In genomic region chr9:89444212-89444611, GRCh38 we compare ENCODE assay signal across 12 cellular contexts. TPM values are rescaled to one million over a fixed set of nuclear protein-coding genes. Genes with fewer than 3 reads are reported as not detected.
DNase-seq lines count a peak whose midpoint lies in the region; ATAC-seq and TF ChIP-seq lines count a peak whose summit lies in the region.
"Had no signal": no experiment of that assay in that cellular context is flagged by ENCODE, and none has a peak within 500 bp of the region (broad histone marks: within the 10 kb centered on the region; RNA-seq: fewer than 3 reads in every experiment).

No MANE protein-coding gene starts in this region.

- no peaks in the 10 kb centered on the region for H3K27me3 Mint-ChIP-seq in activated CD4-positive, alpha-beta T cell treated with anti-CD3 and anti-CD28 coated beads, Interleukin-2, amount 10 ng/mL, durations not matched to agents 24 days and 14 days
- no peaks in the 10 kb centered on the region for H3K27me3 Mint-ChIP-seq in activated naive CD8-positive, alpha-beta T cell treated with anti-CD3 and anti-CD28 coated beads, Interleukin-2, amount 50 U/mL, for 24 hours
- no peaks in the 10 kb centered on the region for H3K27me3 Mint-ChIP-seq in natural killer cell (ENCODE audit: low read depth in 2 of 2)

- TF ChIP-seq POLR2A in GM18505 (IDR thresholded peaks at IDR 0.05; ENCODE audit: borderline replicate concordance, extremely low read depth, insufficient read depth, insufficient read length): no peak

- peak; percentile 42 for ATAC-seq in activated naive CD8-positive, alpha-beta T cell treated with anti-CD3 and anti-CD28 coated beads, Interleukin-2, amount 50 U/mL, for 24 hours
- ATAC-seq in natural killer cell (peak; percentile 77 to 83 (median 82)), GM18505 (IDR thresholded peaks at IDR 0.05; ENCODE audit: unreplicated experiment) (no peak), HG03469 (IDR thresholded peaks at IDR 0.05; ENCODE audit: unreplicated experiment) (no peak)
- ATAC-seq: HCT116 had no signal

- peak overlapping the region in 3 of 11 experiments; percentile 12 to 80 (median 75); a peak in 4 of 22 replicates for H3K27ac ChIP-seq in BLaER1 treated with 17β-estradiol and CSF1 and Interleukin-3, amounts not matched to agents 10 nM and 100 nM
- H3K27ac ChIP-seq: thoracic aorta had no signal

- H4K20me1 ChIP-seq in BLaER1 treated with 17β-estradiol and CSF1 and Interleukin-3, amounts not matched to agents 10 nM and 100 nM: peaks cover 11 to 96% (median 56%) of the 10 kb centered on the region in 11 experiments; a peak in 19 of 22 replicates

- peak overlapping the region; percentile 80 for H3K27ac Mint-ChIP-seq in activated CD4-positive, alpha-beta T cell treated with anti-CD3 and anti-CD28 coated beads, Interleukin-2, amount 10 ng/mL, durations not matched to agents 24 days and 14 days
- H3K27ac Mint-ChIP-seq in activated naive CD8-positive, alpha-beta T cell treated with anti-CD3 and anti-CD28 coated beads, Interleukin-2, amount 50 U/mL, for 24 hours: peak overlapping the region; percentile 93
- H3K27ac Mint-ChIP-seq in natural killer cell: peak overlapping the region; percentile 93 to 97

- no peaks in the 10 kb centered on the region for H3K9me3 Mint-ChIP-seq in activated CD4-positive, alpha-beta T cell treated with anti-CD3 and anti-CD28 coated beads, Interleukin-2, amount 10 ng/mL, durations not matched to agents 24 days and 14 days
- H3K9me3 Mint-ChIP-seq in activated naive CD8-positive, alpha-beta T cell treated with anti-CD3 and anti-CD28 coated beads, Interleukin-2, amount 50 U/mL, for 24 hours: no peaks in the 10 kb centered on the region
- H3K9me3 Mint-ChIP-seq in natural killer cell: no peaks in the 10 kb centered on the region

- no peak for TF ChIP-seq CTCF in natural killer cell (IDR thresholded peaks at IDR 0.05)

- H3K36me3 Mint-ChIP-seq in activated CD4-positive, alpha-beta T cell treated with anti-CD3 and anti-CD28 coated beads, Interleukin-2, amount 10 ng/mL, durations not matched to agents 24 days and 14 days (ENCODE audit: low read depth): peaks cover 58% of the 10 kb centered on the region
- H3K36me3 Mint-ChIP-seq in activated naive CD8-positive, alpha-beta T cell treated with anti-CD3 and anti-CD28 coated beads, Interleukin-2, amount 50 U/mL, for 24 hours (ENCODE audit: low read depth): peaks cover 39% of the 10 kb centered on the region
- no peaks in the 10 kb centered on the region for H3K36me3 Mint-ChIP-seq in natural killer cell

- peak overlapping the region; percentile 22 for H3K4me3 Mint-ChIP-seq in activated CD4-positive, alpha-beta T cell treated with anti-CD3 and anti-CD28 coated beads, Interleukin-2, amount 10 ng/mL, durations not matched to agents 24 days and 14 days
- H3K4me3 Mint-ChIP-seq in activated naive CD8-positive, alpha-beta T cell treated with anti-CD3 and anti-CD28 coated beads, Interleukin-2, amount 50 U/mL, for 24 hours: peak overlapping the region; percentile 46
- peak overlapping the region; percentile 92 for H3K4me3 Mint-ChIP-seq in natural killer cell

- H3K36me3 ChIP-seq in BLaER1 treated with 17β-estradiol and CSF1 and Interleukin-3, amounts not matched to agents 10 nM and 100 nM: no peaks in the 10 kb centered on the region
- no peaks in the 10 kb centered on the region; the same call in 1 of the 2 replicates for H3K36me3 ChIP-seq in H7 (replicated peaks; ENCODE audit: control insufficient read depth, insufficient read depth, low read length)
- H3K36me3 ChIP-seq: BE2C, thoracic aorta had no signal

- intact Hi-C loops in activated CD4-positive, alpha-beta T cell treated with anti-CD3 and anti-CD28 coated beads, Interleukin-2, amount 10 ng/mL, durations not matched to agents 24 days and 14 days (cut with micrococcal nuclease): loop anchor here (2.0 kb wide), 1 partner anchor 17 kb away; no protein-coding TSS in a partner anchor
- intact Hi-C loops in natural killer cell (cut with micrococcal nuclease): loop anchor here (2.0 to 5.0 kb wide), 4 partner anchors 17 to 79 kb away; no protein-coding TSS in a partner anchor

- H3K4me1 ChIP-seq in BLaER1 treated with 17β-estradiol and CSF1 and Interleukin-3, amounts not matched to agents 10 nM and 100 nM: peaks cover 82 to 95% (median 93%) of the 10 kb centered on the region in 10 experiments
- H3K4me1 ChIP-seq: BE2C had no signal

- no peaks in the 10 kb centered on the region for H3K9me3 ChIP-seq in BLaER1 treated with 17β-estradiol and CSF1 and Interleukin-3, amounts not matched to agents 10 nM and 100 nM (replicated peaks in 1 of 11)
- H3K9me3 ChIP-seq: BE2C, thoracic aorta had no signal

- H3K9ac ChIP-seq in BLaER1 treated with 17β-estradiol and CSF1 and Interleukin-3, amounts not matched to agents 10 nM and 100 nM: peak overlapping the region in 5 of 11 experiments; percentile 1 to 70 (median 61); a peak in 3 of 22 replicates

- DNase-seq in activated CD4-positive, alpha-beta T cell treated with anti-CD3 and anti-CD28 coated beads, Interleukin-2, amount 10 ng/mL, durations not matched to agents 24 days and 14 days: peak; percentile 80
- no peak for DNase-seq in activated naive CD8-positive, alpha-beta T cell treated with anti-CD3 and anti-CD28 coated beads, Interleukin-2, amount 50 U/mL, for 24 hours
- DNase-seq in natural killer cell (peak; percentile 59), NCI-H1436 (lab: John Stamatoyannopoulos, UW) (no peak), H7 (no peak)
- DNase-seq: BE2C, SIG-M5 had no signal

- no peak overlapping the region; a peak in 1 of 20 replicates for H3K4me3 ChIP-seq in BLaER1 treated with 17β-estradiol and CSF1 and Interleukin-3, amounts not matched to agents 10 nM and 100 nM
- H3K4me3 ChIP-seq in H7 (ENCODE audit: insufficient read depth, low read depth, low read length): no peak overlapping the region
- H3K4me3 ChIP-seq: thoracic aorta had no signal

- peaks cover 85% of the 10 kb centered on the region for H3K4me1 Mint-ChIP-seq in activated CD4-positive, alpha-beta T cell treated with anti-CD3 and anti-CD28 coated beads, Interleukin-2, amount 10 ng/mL, durations not matched to agents 24 days and 14 days
- peaks cover 99% of the 10 kb centered on the region for H3K4me1 Mint-ChIP-seq in activated naive CD8-positive, alpha-beta T cell treated with anti-CD3 and anti-CD28 coated beads, Interleukin-2, amount 50 U/mL, for 24 hours
- peaks cover 70 to 95% of the 10 kb centered on the region in 2 donors for H3K4me1 Mint-ChIP-seq in natural killer cell

- H3K27me3 ChIP-seq in BLaER1 treated with 17β-estradiol and CSF1 and Interleukin-3, amounts not matched to agents 10 nM and 100 nM: no peaks in the 10 kb centered on the region
- H3K27me3 ChIP-seq in H7 (ENCODE audit: control insufficient read depth, insufficient read depth, low read length): no peaks in the 10 kb centered on the region
- H3K27me3 ChIP-seq: BE2C had no signal

- H3K4me2 ChIP-seq in BLaER1 treated with 17β-estradiol and CSF1 and Interleukin-3, amounts not matched to agents 10 nM and 100 nM: peak overlapping the region; percentile 84 to 100 (median 98)

RNA-seq across cellular contexts. Expression of gene SEMA4D, which starts 53.7 kb away (rescaled TPM):
- 368 and 370 TPM in 2 replicates for total RNA-seq in activated CD4-positive, alpha-beta T cell treated with anti-CD3 and anti-CD28 coated beads, Interleukin-2, amount 10 ng/mL, durations not matched to agents 24 days and 14 days
- total RNA-seq in natural killer cell: 100 to 1,000 TPM; 354 to 448 (median 420) TPM
- 17.0 and 23.6 TPM in 2 replicates for total RNA-seq in H7 (2014; rRNA removed; shearing (Covaris generic))

Comparison
In these comparisons a context has a peak if more than half of its experiments do, and no peak if none do; other contexts are left out.
1. DNase-seq: peak in activated CD4-positive, alpha-beta T cell treated with anti-CD3 and anti-CD28 coated beads, Interleukin-2, amount 10 ng/mL, durations not matched to agents 24 days and 14 days (single experiment) and natural killer cell (single experiment); none in activated naive CD8-positive, alpha-beta T cell treated with anti-CD3 and anti-CD28 coated beads, Interleukin-2, amount 50 U/mL, for 24 hours (single experiment), NCI-H1436 (single experiment) and H7 (single experiment).
2. H3K4me3 Mint-ChIP-seq: peak in every context shown above with its lines; median percentile 92 in natural killer cell; 46 in activated naive CD8-positive, alpha-beta T cell treated with anti-CD3 and anti-CD28 coated beads, Interleukin-2, amount 50 U/mL, for 24 hours; 22 in activated CD4-positive, alpha-beta T cell treated with anti-CD3 and anti-CD28 coated beads, Interleukin-2, amount 10 ng/mL, durations not matched to agents 24 days and 14 days.
3. ATAC-seq: peak in activated naive CD8-positive, alpha-beta T cell treated with anti-CD3 and anti-CD28 coated beads, Interleukin-2, amount 50 U/mL, for 24 hours (single experiment) and natural killer cell (3 of 3); none in GM18505 (single experiment) and HG03469 (single experiment).
4. RNA of gene SEMA4D, which starts 53.7 kb away (total RNA-seq): 354 to 448 TPM in natural killer cell and 368 to 370 TPM in activated CD4-positive, alpha-beta T cell treated with anti-CD3 and anti-CD28 coated beads, Interleukin-2, amount 10 ng/mL, durations not matched to agents 24 days and 14 days; 17.0 to 23.6 TPM in H7; every median in the first group is over 10 times any median in the second.
5. Peak in every context shown above with its lines, with median percentiles within 50 percentile points of each other: H3K27ac Mint-ChIP-seq.